ENCODE assay signal across 23 cellular contexts in the genomic region with DNA sequence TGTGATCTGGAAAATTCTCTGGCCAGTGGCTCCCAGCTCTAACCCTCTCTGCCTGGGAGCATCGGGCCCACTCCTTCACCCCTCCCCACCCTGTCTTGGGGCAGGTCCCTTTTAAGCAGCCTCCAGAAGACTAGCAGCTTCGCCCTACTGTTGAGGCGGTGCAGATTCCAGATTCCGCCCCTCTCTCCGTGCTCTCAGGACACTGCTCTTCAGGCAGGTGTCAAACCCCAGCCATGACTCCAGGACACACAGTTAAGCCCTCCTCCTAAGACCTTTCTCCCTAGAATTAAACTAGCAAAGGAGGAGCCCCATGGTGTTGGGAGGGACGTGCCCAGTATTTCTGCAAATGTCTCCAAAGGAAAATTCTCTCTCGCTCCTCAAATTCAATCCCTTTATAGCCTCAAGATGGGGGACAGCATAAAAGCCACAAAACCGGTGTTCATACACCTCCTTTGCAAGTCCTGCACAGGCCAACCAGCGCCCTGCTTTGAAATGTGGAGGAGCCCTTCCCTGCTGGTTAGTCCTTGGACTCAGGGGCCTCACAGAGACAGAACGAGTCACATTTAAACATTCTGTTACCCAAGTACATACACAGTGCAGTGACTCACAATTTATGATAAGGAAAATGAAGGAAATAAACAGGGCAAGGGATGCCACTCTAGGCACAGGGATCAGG. TPM values are rescaled to one million over a fixed set of nuclear protein-coding genes. Genes with fewer than 3 reads are reported as not detected.
"Had no signal": no experiment of that assay in that cellular context is flagged by ENCODE, and none has a peak within 500 bp of the region (broad histone marks: within the 10 kb centered on the region; RNA-seq: fewer than 3 reads in every experiment).

No MANE protein-coding gene starts in this region.

- H3K36me3 Mint-ChIP-seq: brain, natural killer cell, T-cell had no signal

- H3K27me3 ChIP-seq: vagina had no signal

- H3K4me3 ChIP-seq: psoas muscle, tibial artery, vagina had no signal

- H3K9me3 Mint-ChIP-seq: activated T-helper 2 cell treated with anti-CD3 and anti-CD28 coated beads, Interferon-gamma antibody, Interleukin-2, Interleukin-4, amounts not matched to agents 10 μg/mL and 5 μg/mL and 100 μg/mL, durations not matched to agents 14 hours and 24 hours and 36 hours; brain; central memory CD8-positive, alpha-beta T cell; natural killer cell; T-cell had no signal

- H3K9me3 ChIP-seq: psoas muscle, tibial artery, vagina had no signal

- ATAC-seq: left colon, natural killer cell, psoas muscle, T-cell had no signal

- DNase-seq: activated CD4-positive, alpha-beta T cell treated with anti-CD3 and anti-CD28 coated beads for 4 hours; activated naive CD4-positive, alpha-beta T cell treated with anti-CD3 and anti-CD28 coated beads, Interleukin-2, amount 50 U/mL, for 16 hours; amniotic stem cell; cortex of kidney; effector CD8-positive, alpha-beta T cell; glutamatergic neuron; immature natural killer cell; left colon; natural killer cell; occipital lobe; psoas muscle; stimulated activated CD4-positive, alpha-beta T cell treated with anti-CD3 and anti-CD28 coated beads, Interleukin-15, amount 100 ng/mL, for 24 hours; stimulated activated CD4-positive, alpha-beta T cell treated with anti-CD3 and anti-CD28 coated beads, Interleukin-4, amount 100 ng/mL, for 4 hours; T-cell; tibial artery had no signal

- H3K27ac ChIP-seq: epithelial cell of prostate, psoas muscle, tibial artery, vagina had no signal

- H3K36me3 ChIP-seq: tibial artery, vagina had no signal

- H3K27ac Mint-ChIP-seq: activated T-helper 2 cell treated with anti-CD3 and anti-CD28 coated beads, Interferon-gamma antibody, Interleukin-2, Interleukin-4, amounts not matched to agents 10 μg/mL and 5 μg/mL and 100 μg/mL, durations not matched to agents 14 hours and 24 hours and 36 hours; brain; natural killer cell; T-cell had no signal

- H3K4me3 Mint-ChIP-seq: brain; central memory CD8-positive, alpha-beta T cell; immature natural killer cell; natural killer cell; T-cell had no signal

RNA-seq across cellular contexts. Expression of a gene that starts 7.2 kb away (rescaled TPM):
- total RNA-seq: activated CD8-positive, alpha-beta memory T cell treated with anti-CD3 and anti-CD28 coated beads for 36 hours; activated T-helper 2 cell treated with anti-CD3 and anti-CD28 coated beads, Interferon-gamma antibody, Interleukin-2, Interleukin-4, amounts not matched to agents 10 μg/mL and 5 μg/mL and 100 μg/mL, durations not matched to agents 14 hours and 24 hours and 36 hours; left colon; lung microvascular endothelial cell; mucosa of gallbladder; natural killer cell; occipital lobe; psoas muscle; T-cell; vagina had no signal

RNA-seq across cellular contexts. Expression of a gene that starts 35.2 kb away (rescaled TPM):
- total RNA-seq: activated CD8-positive, alpha-beta memory T cell treated with anti-CD3 and anti-CD28 coated beads for 36 hours; activated T-helper 2 cell treated with anti-CD3 and anti-CD28 coated beads, Interferon-gamma antibody, Interleukin-2, Interleukin-4, amounts not matched to agents 10 μg/mL and 5 μg/mL and 100 μg/mL, durations not matched to agents 14 hours and 24 hours and 36 hours; lung microvascular endothelial cell; occipital lobe; vagina had no signal

RNA-seq across cellular contexts. Expression of a gene that starts 53.0 kb away (rescaled TPM):
- total RNA-seq: activated CD8-positive, alpha-beta memory T cell treated with anti-CD3 and anti-CD28 coated beads for 36 hours; activated T-helper 2 cell treated with anti-CD3 and anti-CD28 coated beads, Interferon-gamma antibody, Interleukin-2, Interleukin-4, amounts not matched to agents 10 μg/mL and 5 μg/mL and 100 μg/mL, durations not matched to agents 14 hours and 24 hours and 36 hours; left colon; lung microvascular endothelial cell; mucosa of gallbladder; natural killer cell; occipital lobe; vagina had no signal
